12 cellular contexts compared by ENCODE assay signal in genomic region chr10:6211341-6212265, GRCh38. TPM values are rescaled to one million over a fixed set of nuclear protein-coding genes. Genes with fewer than 3 reads are reported as not detected.
A peak's percentile ranks its signal among the peaks of the same experiment; 100 is the strongest.
DNase-seq lines count a peak whose midpoint lies in the region; ATAC-seq and TF ChIP-seq lines count a peak whose summit lies in the region.
"Had no signal": no experiment of that assay in that cellular context is flagged by ENCODE, and none has a peak within 500 bp of the region (broad histone marks: within the 10 kb centered on the region; RNA-seq: fewer than 3 reads in every experiment).

No MANE protein-coding gene starts in this region.

- no peaks in the 10 kb centered on the region for H3K27me3 ChIP-seq in muscle layer of colon (ENCODE audit: control insufficient read depth in 1 of 2, insufficient read depth in 2 of 2, low read length in 2 of 2)
- no peaks in the 10 kb centered on the region for H3K27me3 ChIP-seq in vagina
- H3K27me3 ChIP-seq: MG63, SJCRH30 had no signal

- H3K27ac ChIP-seq in muscle layer of colon (ENCODE audit: low read depth, low read length): peak overlapping the region; percentile 61
- H3K27ac ChIP-seq in vagina: peak overlapping the region; percentile 33
- H3K27ac ChIP-seq: SJCRH30 had no signal

- H3K9ac ChIP-seq in muscle layer of colon (ENCODE audit: low read length): no peak overlapping the region

- H3K27me3 Mint-ChIP-seq in activated T-cell treated with anti-CD3 and anti-CD28 coated beads, Interleukin-2, amount 50 U/mL, for 4 hours (ENCODE audit: low read depth): no peaks in the 10 kb centered on the region
- no peaks in the 10 kb centered on the region for H3K27me3 Mint-ChIP-seq in activated CD4-positive, alpha-beta memory T cell treated with anti-CD3 and anti-CD28 coated beads, Interleukin-2, amount 10 ng/mL, durations not matched to agents 7 days and 5 days

- CTCF ChIA-PET in activated CD4-positive, alpha-beta memory T cell treated with anti-CD3 and anti-CD28 coated beads, Interleukin-2, amount 10 ng/mL, durations not matched to agents 7 days and 5 days (lab: Charles Lee): interaction anchor here (1.2 kb wide), 1 partner anchor 9 kb away, joined by 4 read pairs; the partner anchor contains the start of gene PFKFB3

- H3K9me3 ChIP-seq in muscle layer of colon (ENCODE audit: low read length) (no peaks in the 10 kb centered on the region), vagina (no peaks in the 10 kb centered on the region)
- H3K9me3 ChIP-seq: MG63, SJCRH30 had no signal

- POLR2A ChIA-PET in activated CD4-positive, alpha-beta memory T cell treated with anti-CD3 and anti-CD28 coated beads, Interleukin-2, amount 10 ng/mL, durations not matched to agents 7 days and 5 days (lab: Charles Lee): no interaction called here

- peak overlapping the region; percentile 17 for H3K4me3 ChIP-seq in fibroblast of the aortic adventitia (ENCODE audit: low read depth, low read length)
- peak overlapping the region in 1 of 2 donors; percentile 6 for H3K4me3 ChIP-seq in muscle layer of colon (ENCODE audit: low read depth in 1 of 2, low read length in 2 of 2)
- no peak overlapping the region for H3K4me3 ChIP-seq in vagina
- H3K4me3 ChIP-seq: MG63, SJCRH30 had no signal

- no peak for TF ChIP-seq POLR2A in vagina (IDR thresholded peaks at IDR 0.05)

- H3K4me1 Mint-ChIP-seq in activated T-cell treated with anti-CD3 and anti-CD28 coated beads, Interleukin-2, amount 50 U/mL, for 4 hours (ENCODE audit: low read depth): peaks cover 13% of the 10 kb centered on the region
- peaks cover 14% of the 10 kb centered on the region for H3K4me1 Mint-ChIP-seq in activated CD4-positive, alpha-beta memory T cell treated with anti-CD3 and anti-CD28 coated beads, Interleukin-2, amount 10 ng/mL, durations not matched to agents 7 days and 5 days

- H3K4me1 ChIP-seq in muscle layer of colon (ENCODE audit: insufficient read depth, low read length) (peaks cover 15% of the 10 kb centered on the region), vagina (peaks cover 22% of the 10 kb centered on the region)
- H3K4me1 ChIP-seq: SJCRH30 had no signal

- intact Hi-C loops in vagina (cut with DNase I): no loop called here

- H3K4me3 Mint-ChIP-seq in activated T-cell treated with anti-CD3 and anti-CD28 coated beads, Interleukin-2, amount 50 U/mL, for 4 hours: no peak overlapping the region
- no peak overlapping the region for H3K4me3 Mint-ChIP-seq in activated CD4-positive, alpha-beta memory T cell treated with anti-CD3 and anti-CD28 coated beads, Interleukin-2, amount 10 ng/mL, durations not matched to agents 7 days and 5 days

- peak; percentile 22 for DNase-seq in activated T-cell treated with anti-CD3 and anti-CD28 coated beads, Interleukin-2, amount 50 U/mL, for 1 hour
- no peak for DNase-seq in activated T-cell treated with anti-CD3 and anti-CD28 coated beads, Interleukin-2, amount 50 U/mL, for 4 hours
- DNase-seq in fibroblast of the aortic adventitia (ENCODE audit: low read depth) (peak; percentile 72), vagina (ENCODE audit: extremely low spot score in 2 of 2) (no peak)
- DNase-seq in stimulated activated CD4-positive, alpha-beta T cell treated with anti-CD3 and anti-CD28 coated beads, Interleukin-15, amount 100 ng/mL, for 24 hours: no peak
- DNase-seq in activated CD4-positive, alpha-beta memory T cell treated with anti-CD3 and anti-CD28 coated beads, Interleukin-2, amount 10 ng/mL, durations not matched to agents 7 days and 5 days: no peak
- DNase-seq: activated gamma-delta T cell; MG63; SJCRH30; stimulated activated CD4-positive, alpha-beta T cell treated with anti-CD3 and anti-CD28 coated beads, Interleukin-1b, Interleukin-23, amount 100 ng/mL, for 48 hours had no signal

- TF ChIP-seq CTCF in fibroblast of the aortic adventitia (IDR thresholded peaks at IDR 0.05; ENCODE audit: insufficient read depth, low read length) (no peak), vagina (IDR thresholded peaks at IDR 0.05) (no peak)

- peaks cover 19% of the 10 kb centered on the region for H3K36me3 Mint-ChIP-seq in activated T-cell treated with anti-CD3 and anti-CD28 coated beads, Interleukin-2, amount 50 U/mL, for 4 hours (ENCODE audit: insufficient read depth)
- peaks cover 30% of the 10 kb centered on the region for H3K36me3 Mint-ChIP-seq in activated CD4-positive, alpha-beta memory T cell treated with anti-CD3 and anti-CD28 coated beads, Interleukin-2, amount 10 ng/mL, durations not matched to agents 7 days and 5 days (ENCODE audit: low read depth)

- H3K36me3 ChIP-seq in muscle layer of colon (ENCODE audit: insufficient read depth, low read length): peaks cover 32% of the 10 kb centered on the region
- H3K36me3 ChIP-seq in vagina: peaks cover 0 to 32% of the 10 kb centered on the region in 2 donors
- H3K36me3 ChIP-seq: SJCRH30 had no signal

- no peak overlapping the region for H3K27ac Mint-ChIP-seq in activated CD4-positive, alpha-beta memory T cell treated with anti-CD3 and anti-CD28 coated beads, Interleukin-2, amount 10 ng/mL, durations not matched to agents 7 days and 5 days

- H3K9me3 Mint-ChIP-seq in activated T-cell treated with anti-CD3 and anti-CD28 coated beads, Interleukin-2, amount 50 U/mL, for 4 hours: no peaks in the 10 kb centered on the region
- H3K9me3 Mint-ChIP-seq in activated CD4-positive, alpha-beta memory T cell treated with anti-CD3 and anti-CD28 coated beads, Interleukin-2, amount 10 ng/mL, durations not matched to agents 7 days and 5 days: no peaks in the 10 kb centered on the region

- ATAC-seq in activated T-cell treated with anti-CD3 and anti-CD28 coated beads, Interleukin-2, amount 50 U/mL, for 4 hours: no peak
- ATAC-seq in GM19328 (IDR thresholded peaks at IDR 0.05; ENCODE audit: unreplicated experiment): no peak

RNA-seq across cellular contexts. Expression of gene PFKFB3, which starts 8.9 kb away (rescaled TPM):
- total RNA-seq in activated T-cell treated with anti-CD3 and anti-CD28 coated beads, Interleukin-2, amount 50 U/mL, for 4 hours: 10 to 100 TPM; 60.5 to 77.0 (median 68.8) TPM
- total RNA-seq in fibroblast of the aortic adventitia (ENCODE audit: low replicate concordance) (9.4 and 23.0 TPM in 2 replicates), vagina (43.2 TPM)
- total RNA-seq in activated CD4-positive, alpha-beta memory T cell treated with anti-CD3 and anti-CD28 coated beads, Interleukin-2, amount 10 ng/mL, durations not matched to agents 7 days and 5 days: 10 to 100 TPM; 66.8 to 69.4 TPM

Comparison
In these comparisons a context has a peak if more than half of its experiments do, and no peak if none do; other contexts are left out.
1. DNase-seq: peak in activated T-cell treated with anti-CD3 and anti-CD28 coated beads, Interleukin-2, amount 50 U/mL, for 1 hour (single experiment) and fibroblast of the aortic adventitia (single experiment); none in activated T-cell treated with anti-CD3 and anti-CD28 coated beads, Interleukin-2, amount 50 U/mL, for 4 hours (single experiment), vagina (0 of 2), stimulated activated CD4-positive, alpha-beta T cell treated with anti-CD3 and anti-CD28 coated beads, Interleukin-15, amount 100 ng/mL, for 24 hours (single experiment) and activated CD4-positive, alpha-beta memory T cell treated with anti-CD3 and anti-CD28 coated beads, Interleukin-2, amount 10 ng/mL, durations not matched to agents 7 days and 5 days (single experiment).